ENCODE assay signal across 6 cellular contexts in genomic region chr2:124120246-124120645, GRCh38.
"Had no signal": no experiment of that assay in that cellular context is flagged by ENCODE, and none has a peak within 500 bp of the region (broad histone marks: within the 10 kb centered on the region; RNA-seq: fewer than 3 reads in every experiment).

No MANE protein-coding gene starts in this region.

- ATAC-seq: K562 had no signal

- DNase-seq: GOT3, H7, HCEC 1CT, IMR-90, KG1 had no signal

- H3K4me3 ChIP-seq: K562 had no signal
